ENCODE assay signal across 23 cellular contexts in genomic region chr3:157441102-157441622, GRCh38. TPM values are rescaled to one million over a fixed set of nuclear protein-coding genes. Genes with fewer than 3 reads are reported as not detected.
DNase-seq lines count a peak whose midpoint lies in the region; ATAC-seq, FAIRE-seq and TF ChIP-seq lines count a peak whose summit lies in the region.
"Had no signal": no experiment of that assay in that cellular context is flagged by ENCODE, and none has a peak within 500 bp of the region (broad histone marks: within the 10 kb centered on the region; RNA-seq: fewer than 3 reads in every experiment).

No MANE protein-coding gene starts in this region.

- H3K27me3 ChIP-seq in endothelial cell of umbilical vein (ENCODE audit: control insufficient read depth in 2 of 2, insufficient read depth in 2 of 2, low read length in 2 of 2) = no peaks in the 10 kb centered on the region
- no peaks in the 10 kb centered on the region for H3K27me3 ChIP-seq in osteoblast (ENCODE audit: insufficient read depth, low read length)
- H3K27me3 ChIP-seq: MG63 had no signal

- no peak for FAIRE-seq in endothelial cell of umbilical vein (lab: Jason Lieb, UNC)
- FAIRE-seq: GM12878, H54 had no signal

- H3K9ac ChIP-seq in endothelial cell of umbilical vein (replicated peaks; ENCODE audit: extremely low read depth, insufficient read depth, low read length) = no peak overlapping the region

- TF ChIP-seq POLR2A in endothelial cell of umbilical vein (IDR thresholded peaks at IDR 0.05; ENCODE audit: low read depth, low read length) = no peak

- H4K20me1 ChIP-seq in endothelial cell of umbilical vein (replicated peaks; ENCODE audit: control insufficient read depth, extremely low read depth, insufficient read depth, low read length) = no peaks in the 10 kb centered on the region
- H4K20me1 ChIP-seq in osteoblast (ENCODE audit: insufficient read depth, low read length) = peaks cover 18% of the 10 kb centered on the region

- intact Hi-C loops in endothelial cell of umbilical vein (cut with micrococcal nuclease) = no loop called here

- no peak for DNase-seq in AG10803 (ENCODE audit: low read depth)
- DNase-seq in NCI-H446 (lab: John Stamatoyannopoulos, UW) = peak; percentile 27 to 48
- no peak for DNase-seq in endothelial cell of umbilical vein (ENCODE audit: low read depth, low spot score)
- DNase-seq in osteoblast (ENCODE audit: insufficient read length, low spot score, missing footprints) = no peak
- DNase-seq in cerebellar cortex (ENCODE audit: low spot score) = no peak
- DNase-seq: CD4-positive, alpha-beta memory T cell; DMS53; EL; HFFc6; Kasumi-1; MG63; NCI-H1092; NCI-H1436 treated with DMSO at 0.1 percent for 48 hours; NCI-H2081 treated with DMSO at 0.1 percent for 48 hours; NCI-H510A treated with DMSO at 0.1 percent for 48 hours; SHP77 had no signal

- H3K36me3 ChIP-seq in endothelial cell of umbilical vein (ENCODE audit: control insufficient read depth in 2 of 2, extremely low read depth in 1 of 2, insufficient read depth in 2 of 2, low read length in 2 of 2) (peaks cover 0 to 17% of the 10 kb centered on the region in 2 experiments), osteoblast (ENCODE audit: insufficient read depth, low read length) (peaks cover 58% of the 10 kb centered on the region)
- H3K36me3 ChIP-seq: MG63 had no signal

- TF ChIP-seq CTCF in AG10803 (conservative IDR thresholded peaks at IDR 0.05; ENCODE audit: low read length) = no peak
- no peak for TF ChIP-seq CTCF in endothelial cell of umbilical vein (IDR thresholded peaks at IDR 0.05; ENCODE audit: extremely low read depth in 1 of 2, insufficient read depth in 1 of 2, low read depth in 1 of 2, low read length in 2 of 2)
- TF ChIP-seq CTCF in osteoblast (IDR thresholded peaks at IDR 0.05; ENCODE audit: extremely low read depth, low read depth, low read length) = no peak

- CTCF ChIA-PET in endothelial cell of umbilical vein (lab: Charles Lee) = interaction anchor here (1.1 to 2.2 kb wide), 2 partner anchors 92 to 237 kb away, joined by 3 to 12 read pairs; no protein-coding TSS in a partner anchor

- POLR2A ChIA-PET in endothelial cell of umbilical vein (lab: Charles Lee) = interaction anchor here (1.4 kb wide), 1 partner anchor 237 kb away, joined by 4 read pairs; no protein-coding TSS in a partner anchor

- no TSS peak for BruUV-seq in endothelial cell of umbilical vein (replicated peaks; lab: Mats Ljungman, UMichigan)

- H3K4me3 ChIP-seq in AG10803 (ENCODE audit: low read length) = peak overlapping the region; percentile 84
- H3K4me3 ChIP-seq in endothelial cell of umbilical vein (replicated peaks in 1 of 3; ENCODE audit: insufficient read depth in 1 of 3, low read depth in 1 of 3, low read length in 3 of 3) = peak overlapping the region in 1 of 3 experiments; percentile 93
- H3K4me3 ChIP-seq in osteoblast (ENCODE audit: insufficient read depth, low read length) = peak overlapping the region; percentile 59
- H3K4me3 ChIP-seq: GM12878, MG63, SK-N-MC had no signal

- H3K9me3 ChIP-seq in endothelial cell of umbilical vein (replicated peaks; ENCODE audit: control insufficient read depth, insufficient read depth, low read length) (no peaks in the 10 kb centered on the region), osteoblast (ENCODE audit: low read depth, low read length) (no peaks in the 10 kb centered on the region)
- H3K9me3 ChIP-seq: MG63 had no signal

- no peaks in the 10 kb centered on the region for H3K9me1 ChIP-seq in endothelial cell of umbilical vein (replicated peaks; ENCODE audit: control insufficient read depth, extremely low read depth, insufficient read depth, low read length)

- ATAC-seq in GM21529 (IDR thresholded peaks at IDR 0.05; ENCODE audit: unreplicated experiment) (no peak), HG02870 (IDR thresholded peaks at IDR 0.05; ENCODE audit: unreplicated experiment) (no peak), HG02678 (IDR thresholded peaks at IDR 0.05; ENCODE audit: unreplicated experiment) (no peak)
- ATAC-seq: GM12878 had no signal

- dilution Hi-C loops in endothelial cell of umbilical vein (cut with MboI; ENCODE audit: extremely low pct_ligation_motif_present, low sequenced_read_pairs) = no loop called here

- H3K79me2 ChIP-seq in endothelial cell of umbilical vein (ENCODE audit: control insufficient read depth, insufficient read depth, low read length) (peaks cover 67% of the 10 kb centered on the region), osteoblast (ENCODE audit: insufficient read depth, low read length) (peaks cover 36% of the 10 kb centered on the region)

- H3K4me1 ChIP-seq in endothelial cell of umbilical vein (ENCODE audit: control insufficient read depth, extremely low read depth, insufficient read depth, low read length) (peaks cover 51% of the 10 kb centered on the region), osteoblast (ENCODE audit: insufficient read depth, low read length) (peaks cover 33% of the 10 kb centered on the region)

- H3K4me2 ChIP-seq in endothelial cell of umbilical vein (ENCODE audit: insufficient read depth, low read length) (peak overlapping the region; percentile 88), osteoblast (ENCODE audit: insufficient read depth, low read length) (peak overlapping the region; percentile 91)

- H2AFZ ChIP-seq in endothelial cell of umbilical vein (ENCODE audit: low read depth, low read length) (no peak overlapping the region), osteoblast (ENCODE audit: low read length) (no peak overlapping the region)

- H3K27ac ChIP-seq in endothelial cell of umbilical vein (ENCODE audit: insufficient read depth, low read depth, low read length) (no peak overlapping the region), osteoblast (ENCODE audit: low read depth, low read length) (peak overlapping the region; percentile 35)
- H3K27ac ChIP-seq: SK-N-MC had no signal

TF ChIP-seq in endothelial cell of umbilical vein, 7 proteins besides CTCF, POLR2A, EP300 and RAD21:
- TF ChIP-seq EZH2 (IDR thresholded peaks at IDR 0.05; ENCODE audit: borderline replicate concordance, low read depth, low read length, severe bottlenecking) = no peak
- no peak for TF ChIP-seq MAX (IDR thresholded peaks at IDR 0.05; ENCODE audit: insufficient read depth, insufficient read length)
- TF ChIP-seq FOS (IDR thresholded peaks at IDR 0.05; ENCODE audit: borderline replicate concordance, insufficient read depth, low read length) = no peak
- no peak for TF ChIP-seq GATA2 (IDR thresholded peaks at IDR 0.05; ENCODE audit: insufficient read depth, insufficient read length, low read depth, low read length)
- TF ChIP-seq MYC (IDR thresholded peaks at IDR 0.05; ENCODE audit: low read depth, low read length) = no peak
- TF ChIP-seq JUN (IDR thresholded peaks at IDR 0.05; ENCODE audit: borderline replicate concordance, insufficient read depth, insufficient read length, low read depth) = no peak
- TF ChIP-seq POLR2AphosphoS5 (IDR thresholded peaks at IDR 0.05; ENCODE audit: insufficient read depth, low read depth, low read length) = no peak

RNA-seq across cellular contexts. Expression of gene PTX3, which starts 4.5 kb away (rescaled TPM):
- total RNA-seq in endothelial cell of umbilical vein (149 and 172 TPM in 2 replicates), osteoblast (537 and 689 TPM in 2 replicates)
- polyA plus RNA-seq in endothelial cell of umbilical vein = 122 and 131 TPM in 2 replicates
- polyA plus RNA-seq in endothelial cell of umbilical vein (2011; cell fraction: cytosol; rRNA removed) = 157 and 193 TPM in 2 replicates
- 90.1 and 137 TPM in 2 replicates for polyA plus RNA-seq in endothelial cell of umbilical vein (2011; cell fraction: nucleus; rRNA removed)
- polyA plus RNA-seq in endothelial cell of umbilical vein (2012) = 252 and 339 TPM in 2 replicates
- polyA minus RNA-seq in endothelial cell of umbilical vein = 178 and 192 TPM in 2 replicates
- 0.51 TPM for polyA minus RNA-seq in endothelial cell of umbilical vein (2011; cell fraction: cytosol; rRNA and poly(A)+ RNA removed)
- polyA minus RNA-seq in endothelial cell of umbilical vein (2011; cell fraction: nucleus; rRNA and poly(A)+ RNA removed) = 35.4 and 48.3 TPM in 2 replicates
- total RNA-seq: GM12878, HT-29 had no signal
- polyA plus RNA-seq: CD4-positive, alpha-beta memory T cell had no signal

Comparison
In these comparisons a context has a peak if more than half of its experiments do, and no peak if none do; other contexts are left out.
1. DNase-seq: peak in NCI-H446 (2 of 2); none in AG10803 (single experiment), endothelial cell of umbilical vein (single experiment), osteoblast (single experiment) and cerebellar cortex (single experiment).